In genomic region chr2:85353876-85354285, GRCh38 we compare ENCODE assay signal across 8 cellular contexts. TPM values are rescaled to one million over a fixed set of nuclear protein-coding genes. Genes with fewer than 3 reads are reported as not detected.
DNase-seq lines count a peak whose midpoint lies in the region; ATAC-seq and TF ChIP-seq lines count a peak whose summit lies in the region.

No MANE protein-coding gene starts in this region.

- H3K9ac ChIP-seq in rectal smooth muscle tissue (ENCODE audit: low read length), result peak overlapping the region; percentile 69

- peak overlapping the region; percentile 95 for H3K27ac Mint-ChIP-seq in activated naive CD8-positive, alpha-beta T cell treated with anti-CD3 and anti-CD28 coated beads, Interleukin-2, amount 10 ng/mL, durations not matched to agents 7 days and 5 days

- peak; percentile 12 for ATAC-seq in GM19438 (IDR thresholded peaks at IDR 0.05; ENCODE audit: low read depth, unreplicated experiment)
- no peak for ATAC-seq in activated naive CD8-positive, alpha-beta T cell treated with anti-CD3 and anti-CD28 coated beads, Interleukin-2, amount 10 ng/mL, durations not matched to agents 7 days and 5 days (ENCODE audit: low read depth)

- no peaks in the 10 kb centered on the region for H3K9me3 Mint-ChIP-seq in activated naive CD8-positive, alpha-beta T cell treated with anti-CD3 and anti-CD28 coated beads, Interleukin-2, amount 10 ng/mL, durations not matched to agents 7 days and 5 days

- peaks cover 27% of the 10 kb centered on the region for H3K4me1 Mint-ChIP-seq in activated naive CD8-positive, alpha-beta T cell treated with anti-CD3 and anti-CD28 coated beads, Interleukin-2, amount 10 ng/mL, durations not matched to agents 7 days and 5 days

- peak overlapping the region; percentile 92 for H3K4me3 Mint-ChIP-seq in activated naive CD8-positive, alpha-beta T cell treated with anti-CD3 and anti-CD28 coated beads, Interleukin-2, amount 10 ng/mL, durations not matched to agents 7 days and 5 days

- H3K27me3 ChIP-seq in left ventricle myocardium inferior (ENCODE audit: low read depth) (no peaks in the 10 kb centered on the region), rectal smooth muscle tissue (ENCODE audit: control insufficient read depth, insufficient read depth, low read length) (no peaks in the 10 kb centered on the region)

- H3K27me3 Mint-ChIP-seq in activated naive CD8-positive, alpha-beta T cell treated with anti-CD3 and anti-CD28 coated beads, Interleukin-2, amount 10 ng/mL, durations not matched to agents 7 days and 5 days, result no peaks in the 10 kb centered on the region

- H3K27ac ChIP-seq in left ventricle myocardium inferior (replicated peaks) (peak overlapping the region; percentile 92), rectal smooth muscle tissue (ENCODE audit: low read depth, low read length) (peak overlapping the region; percentile 48)

- peak overlapping the region; percentile 82 for H3K4me3 ChIP-seq in AG09309 (ENCODE audit: control insufficient read depth, low read depth, low read length)
- peak overlapping the region; percentile 96 for H3K4me3 ChIP-seq in LNCaP clone FGC (ENCODE audit: low read depth, low read length)
- H3K4me3 ChIP-seq in left ventricle myocardium inferior, result peak overlapping the region; percentile 79
- peak overlapping the region; percentile 97 for H3K4me3 ChIP-seq in rectal smooth muscle tissue (ENCODE audit: low read length)

- intact Hi-C loops in left ventricle myocardium inferior (cut with micrococcal nuclease), result no loop called here

- POLR2A ChIA-PET in activated naive CD8-positive, alpha-beta T cell treated with anti-CD3 and anti-CD28 coated beads, Interleukin-2, amount 10 ng/mL, durations not matched to agents 7 days and 5 days (lab: Charles Lee), result interaction anchor here (0.6 to 3.5 kb wide), 18 partner anchors 8 to 241 kb away, joined by 3 to 84 read pairs (median 5); partner anchors contain the start of genes MAT2A, RNF181, SH2D6 and TGOLN2

- H3K9me3 ChIP-seq in left ventricle myocardium inferior (replicated peaks), result no peaks in the 10 kb centered on the region

- peaks cover 19% of the 10 kb centered on the region for H3K36me3 Mint-ChIP-seq in activated naive CD8-positive, alpha-beta T cell treated with anti-CD3 and anti-CD28 coated beads, Interleukin-2, amount 10 ng/mL, durations not matched to agents 7 days and 5 days

- TF ChIP-seq CTCF in AG09309 (IDR thresholded peaks at IDR 0.05; ENCODE audit: control insufficient read depth, insufficient read depth, low read depth, low read length, missing control alignments) (no peak), LNCaP clone FGC (IDR thresholded peaks at IDR 0.05; ENCODE audit: control insufficient read depth, extremely low read depth, insufficient read depth) (no peak), left ventricle myocardium inferior (IDR thresholded peaks at IDR 0.05; ENCODE audit: borderline replicate concordance) (no peak)

- DNase-seq in AG09309 (ENCODE audit: low read depth), result no peak
- DNase-seq in LNCaP clone FGC (ENCODE audit: low read depth), result no peak
- no peak for DNase-seq in activated naive CD8-positive, alpha-beta T cell treated with anti-CD3 and anti-CD28 coated beads, Interleukin-2, amount 10 ng/mL, durations not matched to agents 7 days and 5 days
- peak; percentile 53 for DNase-seq in left ventricle myocardium inferior
- DNase-seq in SIG-M5 (lab: John Stamatoyannopoulos, UW), result no peak
- no peak for DNase-seq in SKM-1 (lab: John Stamatoyannopoulos, UW; ENCODE audit: unreplicated experiment)

- H3K4me1 ChIP-seq in left ventricle myocardium inferior (peaks cover 56% of the 10 kb centered on the region), rectal smooth muscle tissue (ENCODE audit: control insufficient read depth, insufficient read depth, low read length) (peaks cover 12% of the 10 kb centered on the region)

- H3K36me3 ChIP-seq in left ventricle myocardium inferior (peaks cover 55% of the 10 kb centered on the region), rectal smooth muscle tissue (ENCODE audit: control insufficient read depth, insufficient read depth, low read length) (peaks cover 8% of the 10 kb centered on the region)

RNA-seq across cellular contexts. Expression of gene RETSAT, which starts 0.4 kb away (rescaled TPM):
- 10 to 100 TPM; 28.8 to 29.7 TPM for total RNA-seq in activated naive CD8-positive, alpha-beta T cell treated with anti-CD3 and anti-CD28 coated beads, Interleukin-2, amount 10 ng/mL, durations not matched to agents 7 days and 5 days
- 39.4 TPM for total RNA-seq in left ventricle myocardium inferior

RNA-seq across cellular contexts. Expression of gene ELMOD3, which starts 0.7 kb away (rescaled TPM):
- total RNA-seq in activated naive CD8-positive, alpha-beta T cell treated with anti-CD3 and anti-CD28 coated beads, Interleukin-2, amount 10 ng/mL, durations not matched to agents 7 days and 5 days, result 10 to 100 TPM; 23.1 to 26.4 TPM
- total RNA-seq in left ventricle myocardium inferior, result 10.6 TPM

RNA-seq across cellular contexts. Expression of gene TGOLN2, which starts 26.1 kb away (rescaled TPM):
- 100 to 1,000 TPM; 144 to 148 TPM for total RNA-seq in activated naive CD8-positive, alpha-beta T cell treated with anti-CD3 and anti-CD28 coated beads, Interleukin-2, amount 10 ng/mL, durations not matched to agents 7 days and 5 days
- total RNA-seq in left ventricle myocardium inferior, result 71.5 TPM

RNA-seq across cellular contexts. Expression of gene CAPG, which starts 56.3 kb away (rescaled TPM):
- total RNA-seq in activated naive CD8-positive, alpha-beta T cell treated with anti-CD3 and anti-CD28 coated beads, Interleukin-2, amount 10 ng/mL, durations not matched to agents 7 days and 5 days, result 100 to 1,000 TPM; 263 to 279 TPM
- total RNA-seq in left ventricle myocardium inferior, result 3.5 TPM
